8 cellular contexts compared by ENCODE assay signal in genomic region chr14:105168496-105168978, GRCh38. TPM values are rescaled to one million over a fixed set of nuclear protein-coding genes. Genes with fewer than 3 reads are reported as not detected.
DNase-seq lines count a peak whose midpoint lies in the region; ATAC-seq and TF ChIP-seq lines count a peak whose summit lies in the region.

TSS of gene JAG2 (minus strand) at chr14:105168776. CDS start at chr14:105168420, 356 bp downstream.

- no peaks in the 10 kb centered on the region for H3K36me3 Mint-ChIP-seq in activated T-helper 17 cell treated with anti-CD3 and anti-CD28 coated beads, Interleukin-2, amount 50 U/mL, for 72 hours (ENCODE audit: low read depth)

- H3K4me3 Mint-ChIP-seq in activated T-helper 17 cell treated with anti-CD3 and anti-CD28 coated beads, Interleukin-2, amount 50 U/mL, for 72 hours = peak within 1 kb of the TSS; percentile 68

- peaks cover 15% of the 10 kb centered on the region for H3K27me3 Mint-ChIP-seq in activated T-helper 17 cell treated with anti-CD3 and anti-CD28 coated beads, Interleukin-2, amount 50 U/mL, for 72 hours

- peaks cover 7% of the 10 kb centered on the region for H3K4me1 Mint-ChIP-seq in activated T-helper 17 cell treated with anti-CD3 and anti-CD28 coated beads, Interleukin-2, amount 50 U/mL, for 72 hours

- no peaks in the 10 kb centered on the region for H3K4me1 ChIP-seq in urinary bladder (ENCODE audit: insufficient read depth)

- H3K4me3 ChIP-seq in fibroblast of villous mesenchyme (ENCODE audit: low read depth, low read length) = peak within 1 kb of the TSS; percentile 40
- H3K4me3 ChIP-seq in urinary bladder (ENCODE audit: low read depth, low read length) = peak within 1 kb of the TSS; percentile 56

- H3K9me3 Mint-ChIP-seq in activated T-helper 17 cell treated with anti-CD3 and anti-CD28 coated beads, Interleukin-2, amount 50 U/mL, for 72 hours = no peaks in the 10 kb centered on the region

- 1% methylated on average over 79 of the region's 84 CpGs for WGBS in urinary bladder

- DNase-seq in DMS 273 (lab: John Stamatoyannopoulos, UW; ENCODE audit: unreplicated experiment) (peak; percentile 89), DMS 273 treated with DMSO at 0.1 percent for 48 hours (lab: John Stamatoyannopoulos, UW) (no peak), NCI-H69 (lab: John Stamatoyannopoulos, UW) (peak; percentile 82), fibroblast of villous mesenchyme (ENCODE audit: low read depth) (no peak), omental fat pad (ENCODE audit: low spot score) (no peak)

- peak within 1 kb of the TSS; percentile 3 for H3K27ac ChIP-seq in urinary bladder (ENCODE audit: low read depth)

- peak; percentile 43 for ATAC-seq in activated T-helper 17 cell treated with anti-CD3 and anti-CD28 coated beads, Interleukin-2, amount 50 U/mL, for 72 hours (replicated peaks)
- ATAC-seq in omental fat pad (ENCODE audit: low FRiP score) = peak; percentile 34
- ATAC-seq in HG02840 (IDR thresholded peaks at IDR 0.05; ENCODE audit: low FRiP score, unreplicated experiment) = no peak

- no peaks in the 10 kb centered on the region for H3K36me3 ChIP-seq in urinary bladder (ENCODE audit: insufficient read depth)

- no peak within 1 kb of the TSS for H3K27ac Mint-ChIP-seq in activated T-helper 17 cell treated with anti-CD3 and anti-CD28 coated beads, Interleukin-2, amount 50 U/mL, for 72 hours

- TF ChIP-seq CTCF in fibroblast of villous mesenchyme (IDR thresholded peaks at IDR 0.05; ENCODE audit: insufficient read depth, low read depth, low read length) (no peak), omental fat pad (IDR thresholded peaks at IDR 0.05) (no peak)

RNA-seq across cellular contexts. Expression of gene JAG2, which starts in this region (rescaled TPM):
- total RNA-seq in activated T-helper 17 cell treated with anti-CD3 and anti-CD28 coated beads, Interleukin-2, amount 50 U/mL, for 72 hours = 1 to 10 TPM; 2.5 TPM
- 0.86 and 1.9 TPM in 2 replicates for total RNA-seq in fibroblast of villous mesenchyme
- total RNA-seq in omental fat pad = 10 to 100 TPM in 1 of 4 donors, 1 to 10 TPM in 3; 4.7 to 21.3 (median 8.3) TPM
- total RNA-seq in urinary bladder = 11.2 TPM
- 22.4 TPM for polyA plus RNA-seq in urinary bladder

Comparison
In these comparisons a context has a peak if more than half of its experiments do, and no peak if none do; other contexts are left out.
1. DNase-seq: peak in DMS 273 (single experiment) and NCI-H69 (single experiment); none in DMS 273 treated with DMSO at 0.1 percent for 48 hours (single experiment), fibroblast of villous mesenchyme (single experiment) and omental fat pad (single experiment).